ENCODE assay signal across 1 cellular context in genomic region chr16:10931133-10931532, GRCh38.
TF ChIP-seq lines count a peak whose summit lies in the region.

No MANE protein-coding gene starts in this region.

TF ChIP-seq in HepG2, 621 proteins besides CTCF, POLR2A, EP300 and RAD21:
- 0 out of 2 replicates have a peak, but pooled peaks have one; percentile 15 for TF ChIP-seq ZNF121 (CRISPR knock-in tag; IDR thresholded peaks at IDR 0.05)
- TF ChIP-seq SNAPC5 (CRISPR knock-in tag; IDR thresholded peaks at IDR 0.05; ENCODE audit: borderline replicate concordance) = no peak
TF ChIP-seq in HepG2: peak in this region for 1.
